Comparison of ENCODE assay signal across 8 cellular contexts in the genomic region with DNA sequence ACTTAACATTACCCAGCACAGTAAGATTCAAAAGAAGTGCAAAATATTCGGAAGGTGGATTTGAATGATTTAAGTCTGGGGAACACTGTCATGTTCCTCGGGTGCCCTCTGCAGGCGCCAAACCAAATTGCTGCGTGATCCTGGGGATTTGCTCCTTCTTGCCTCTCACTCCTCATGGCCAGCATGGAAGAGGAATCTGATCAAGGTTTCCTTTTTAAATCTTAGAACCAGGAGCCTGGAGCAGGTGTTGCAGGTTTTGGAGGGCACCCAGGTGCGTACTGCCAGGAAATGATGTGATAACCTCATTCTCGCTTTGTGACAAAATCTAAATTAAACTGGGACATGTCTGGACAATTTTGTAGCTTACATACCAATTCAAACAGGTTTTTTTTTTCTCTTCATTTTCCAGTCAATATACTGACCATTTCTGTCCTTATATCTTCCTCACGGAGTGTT. TPM values are rescaled to one million over a fixed set of nuclear protein-coding genes. Genes with fewer than 3 reads are reported as not detected.
DNase-seq lines count a peak whose midpoint lies in the region; ATAC-seq and TF ChIP-seq lines count a peak whose summit lies in the region.

No MANE protein-coding gene starts in this region.

- TF ChIP-seq CTCF in GM12864 (IDR thresholded peaks at IDR 0.05; ENCODE audit: low read depth, low read length, missing control alignments) (peak; percentile 94), OCI-LY7 (conservative IDR thresholded peaks at IDR 0.05; ENCODE audit: low read length) (peak; percentile 97), epithelial cell of proximal tubule (conservative IDR thresholded peaks at IDR 0.05; ENCODE audit: low read depth, low read length) (peak; percentile 95)

- ATAC-seq in naive B cell (ENCODE audit: low read depth in 2 of 2) (no peak), GM21737 (IDR thresholded peaks at IDR 0.05; ENCODE audit: unreplicated experiment) (no peak)
- ATAC-seq in stimulated activated naive B cell treated with anti-CD40 and anti-IgM and Interleukin-4, amounts not matched to agents 10 μg/mL and 1 μg/mL and 100 μg/mL, for 72 hours (replicated peaks): peak; percentile 46 to 63

- intact Hi-C loops in OCI-LY7 (cut with micrococcal nuclease; ENCODE audit: unreplicated experiment): loop anchor here (1.0 to 10.0 kb wide), 2 partner anchors 103 to 225 kb away; no protein-coding TSS in a partner anchor

- H3K27ac ChIP-seq in OCI-LY7 (ENCODE audit: low read depth, low read length, poor library complexity, severe bottlenecking): no peak overlapping the region

- no peaks in the 10 kb centered on the region for H3K79me2 ChIP-seq in OCI-LY7 (ENCODE audit: insufficient read depth, low read depth, low read length)

- no peak for DNase-seq in GM12864 (ENCODE audit: low read depth)
- DNase-seq in HT-29 (ENCODE audit: low spot score): peak; percentile 99
- DNase-seq in OCI-LY7 (ENCODE audit: low spot score): peak; percentile 64
- peak; percentile 85 for DNase-seq in activated CD8-positive, alpha-beta memory T cell treated with anti-CD3 and anti-CD28 coated beads, Interleukin-2, amount 50 U/mL, for 48 hours
- DNase-seq in epithelial cell of proximal tubule (ENCODE audit: low read depth): no peak
- DNase-seq in naive B cell: peak; percentile 51
- peak; percentile 37 for DNase-seq in stimulated activated naive B cell treated with anti-CD40 and anti-IgM and Interleukin-4, amounts not matched to agents 10 μg/mL and 1 μg/mL and 100 μg/mL, for 72 hours

- H4K20me1 ChIP-seq in OCI-LY7 (ENCODE audit: insufficient read depth, low read length): no peaks in the 10 kb centered on the region

- H3K4me3 ChIP-seq in GM12864 (ENCODE audit: low read depth, low read length) (no peak overlapping the region), OCI-LY7 (ENCODE audit: low read depth, low read length, poor library complexity, severe bottlenecking) (no peak overlapping the region), epithelial cell of proximal tubule (ENCODE audit: low read depth, low read length) (no peak overlapping the region)

- POLR2A ChIA-PET in OCI-LY7 (lab: Charles Lee): interaction anchor here (0.6 to 1.3 kb wide), 4 partner anchors 92 to 621 kb away, joined by 3 to 4 read pairs (median 4); no protein-coding TSS in a partner anchor

- H3K36me3 ChIP-seq in OCI-LY7 (ENCODE audit: insufficient read depth, low read length): no peaks in the 10 kb centered on the region

- no peak overlapping the region for H3K27ac Mint-ChIP-seq in naive B cell
- no peak overlapping the region for H3K27ac Mint-ChIP-seq in stimulated activated naive B cell treated with anti-CD40 and anti-IgM and Interleukin-4, amounts not matched to agents 10 μg/mL and 1 μg/mL and 100 μg/mL, for 72 hours

- peaks cover 0 to 21% (median 15%) of the 10 kb centered on the region in 3 donors for H3K27me3 Mint-ChIP-seq in naive B cell
- peaks cover 17 to 20% of the 10 kb centered on the region in 2 donors for H3K27me3 Mint-ChIP-seq in stimulated activated naive B cell treated with anti-CD40 and anti-IgM and Interleukin-4, amounts not matched to agents 10 μg/mL and 1 μg/mL and 100 μg/mL, for 72 hours

- CTCF ChIA-PET in OCI-LY7 (lab: Charles Lee; ENCODE audit: unreplicated experiment): interaction anchor here (0.8 to 1.6 kb wide), 4 partner anchors 8 to 101 kb away, joined by 3 to 8 read pairs (median 5); a partner anchor contains a TSS

- peaks cover 0 to 3% (median 0%) of the 10 kb centered on the region in 3 donors for H3K4me1 Mint-ChIP-seq in naive B cell
- H3K4me1 Mint-ChIP-seq in stimulated activated naive B cell treated with anti-CD40 and anti-IgM and Interleukin-4, amounts not matched to agents 10 μg/mL and 1 μg/mL and 100 μg/mL, for 72 hours: peaks cover 0 to 5% of the 10 kb centered on the region in 2 donors

- no peaks in the 10 kb centered on the region for H3K9me2 ChIP-seq in OCI-LY7 (ENCODE audit: insufficient read depth, low read length)

- no TSS peak for BruUV-seq in OCI-LY7 (replicated peaks; lab: Mats Ljungman, UMichigan)

- H3K4me3 Mint-ChIP-seq in naive B cell: no peak overlapping the region
- no peak overlapping the region for H3K4me3 Mint-ChIP-seq in stimulated activated naive B cell treated with anti-CD40 and anti-IgM and Interleukin-4, amounts not matched to agents 10 μg/mL and 1 μg/mL and 100 μg/mL, for 72 hours

- H3K36me3 Mint-ChIP-seq in naive B cell: no peaks in the 10 kb centered on the region
- H3K36me3 Mint-ChIP-seq in stimulated activated naive B cell treated with anti-CD40 and anti-IgM and Interleukin-4, amounts not matched to agents 10 μg/mL and 1 μg/mL and 100 μg/mL, for 72 hours: no peaks in the 10 kb centered on the region

- no peak overlapping the region for H3K4me2 ChIP-seq in OCI-LY7 (ENCODE audit: low read length)

- H2AFZ ChIP-seq in OCI-LY7 (ENCODE audit: low read length): no peak overlapping the region

- no peaks in the 10 kb centered on the region for H3K9me3 Mint-ChIP-seq in naive B cell
- no peaks in the 10 kb centered on the region for H3K9me3 Mint-ChIP-seq in stimulated activated naive B cell treated with anti-CD40 and anti-IgM and Interleukin-4, amounts not matched to agents 10 μg/mL and 1 μg/mL and 100 μg/mL, for 72 hours

- peaks cover 11% of the 10 kb centered on the region for H3K4me1 ChIP-seq in OCI-LY7 (ENCODE audit: insufficient read depth, low read length, poor library complexity, severe bottlenecking)

- H3K9me3 ChIP-seq in OCI-LY7 (ENCODE audit: low read length): no peaks in the 10 kb centered on the region

RNA-seq across cellular contexts. Expression of a gene that starts 8.1 kb away (rescaled TPM):
- 26.8 and 27.9 TPM in 2 replicates for total RNA-seq in HT-29 (2014; rRNA removed; shearing (Covaris generic))
- 40.7 and 52.5 TPM in 2 replicates for total RNA-seq in OCI-LY7 (2014; rRNA removed; shearing (Covaris generic))
- total RNA-seq in OCI-LY7 (2022) (29.7 and 36.8 TPM in 2 replicates), epithelial cell of proximal tubule (64.0 and 116 TPM in 2 replicates)
- 10 to 100 TPM; 39.2 to 66.3 (median 61.9) TPM for polyA plus RNA-seq in naive B cell (ENCODE audit: low read depth in 6 of 6)

RNA-seq across cellular contexts. Expression of a gene that starts 26.0 kb away (rescaled TPM):
- total RNA-seq in HT-29 (2014; rRNA removed; shearing (Covaris generic)): 1.1 and 1.9 TPM in 2 replicates
- not detected in 2 replicates for total RNA-seq in OCI-LY7 (2014; rRNA removed; shearing (Covaris generic))
- total RNA-seq in OCI-LY7 (2022) (not detected in 2 replicates), epithelial cell of proximal tubule (0.80 and 1.5 TPM in 2 replicates)
- not detected for polyA plus RNA-seq in naive B cell (ENCODE audit: low read depth in 6 of 6)

Comparison
In these comparisons a context has a peak if more than half of its experiments do, and no peak if none do; other contexts are left out.
1. DNase-seq: peak in HT-29 (single experiment), OCI-LY7 (single experiment), activated CD8-positive, alpha-beta memory T cell treated with anti-CD3 and anti-CD28 coated beads, Interleukin-2, amount 50 U/mL, for 48 hours (single experiment), naive B cell (single experiment) and stimulated activated naive B cell treated with anti-CD40 and anti-IgM and Interleukin-4, amounts not matched to agents 10 μg/mL and 1 μg/mL and 100 μg/mL, for 72 hours (single experiment); none in GM12864 (single experiment) and epithelial cell of proximal tubule (single experiment).
2. ATAC-seq: peak in stimulated activated naive B cell treated with anti-CD40 and anti-IgM and Interleukin-4, amounts not matched to agents 10 μg/mL and 1 μg/mL and 100 μg/mL, for 72 hours (2 of 2); none in naive B cell (0 of 2) and GM21737 (single experiment).
3. Peak in every context shown above with its lines, with median percentiles within 50 percentile points of each other: CTCF ChIP-seq.